9 cellular contexts compared by ENCODE assay signal in genomic region chr3:105473521-105474223, GRCh38.
DNase-seq lines count a peak whose midpoint lies in the region; ATAC-seq and TF ChIP-seq lines count a peak whose summit lies in the region.
"Had no signal": no experiment of that assay in that cellular context is flagged by ENCODE, and none has a peak within 500 bp of the region (broad histone marks: within the 10 kb centered on the region; RNA-seq: fewer than 3 reads in every experiment).

No MANE protein-coding gene starts in this region.

- H3K27me3 ChIP-seq in right atrium auricular region, result no peaks in the 10 kb centered on the region
- H3K27me3 ChIP-seq in CD4-positive, alpha-beta T cell (ENCODE audit: control insufficient read depth, insufficient read depth, low read length), result no peaks in the 10 kb centered on the region

- peaks cover 10% of the 10 kb centered on the region for H3K4me1 Mint-ChIP-seq in activated CD8-positive, alpha-beta memory T cell treated with anti-CD3 and anti-CD28 coated beads, Interleukin-2, amount 10 ng/mL, durations not matched to agents 7 days and 5 days
- no peaks in the 10 kb centered on the region for H3K4me1 Mint-ChIP-seq in CD4-positive, alpha-beta T cell (ENCODE audit: low read depth)

- H3K27me3 Mint-ChIP-seq in activated CD8-positive, alpha-beta memory T cell treated with anti-CD3 and anti-CD28 coated beads, Interleukin-2, amount 10 ng/mL, durations not matched to agents 7 days and 5 days, result no peaks in the 10 kb centered on the region
- no peaks in the 10 kb centered on the region for H3K27me3 Mint-ChIP-seq in CD4-positive, alpha-beta T cell

- H3K36me3 ChIP-seq in right atrium auricular region, result no peaks in the 10 kb centered on the region

- peaks cover 4% of the 10 kb centered on the region for H3K36me3 Mint-ChIP-seq in activated CD8-positive, alpha-beta memory T cell treated with anti-CD3 and anti-CD28 coated beads, Interleukin-2, amount 10 ng/mL, durations not matched to agents 7 days and 5 days
- no peaks in the 10 kb centered on the region for H3K36me3 Mint-ChIP-seq in CD4-positive, alpha-beta T cell (ENCODE audit: low read depth)

- no peaks in the 10 kb centered on the region for H3K4me1 ChIP-seq in right atrium auricular region

- peaks cover 7% of the 10 kb centered on the region for H3K9me3 Mint-ChIP-seq in activated CD8-positive, alpha-beta memory T cell treated with anti-CD3 and anti-CD28 coated beads, Interleukin-2, amount 10 ng/mL, durations not matched to agents 7 days and 5 days (ENCODE audit: low read depth)
- peaks cover 8% of the 10 kb centered on the region for H3K9me3 Mint-ChIP-seq in CD4-positive, alpha-beta T cell

- H3K27ac ChIP-seq in substantia nigra (ENCODE audit: low read depth, low read length, poor library complexity, severe bottlenecking), result peak overlapping the region; percentile 22
- no peak overlapping the region for H3K27ac ChIP-seq in right atrium auricular region
- no peak overlapping the region for H3K27ac ChIP-seq in CD4-positive, alpha-beta T cell (ENCODE audit: low read depth, low read length)

- CTCF ChIA-PET in activated CD8-positive, alpha-beta memory T cell treated with anti-CD3 and anti-CD28 coated beads, Interleukin-2, amount 10 ng/mL, durations not matched to agents 7 days and 5 days (lab: Charles Lee), result interaction anchor here (1.1 kb wide), 2 partner anchors 11 to 12 kb away, joined by 3 read pairs; no protein-coding TSS in a partner anchor
- CTCF ChIA-PET in CD4-positive, alpha-beta T cell (lab: Charles Lee), result interaction anchor here (2.4 kb wide), 1 partner anchor 10 kb away, joined by 6 read pairs; no protein-coding TSS in a partner anchor

- POLR2A ChIA-PET in CD4-positive, alpha-beta T cell (lab: Charles Lee), result no interaction called here

- DNase-seq in activated CD8-positive, alpha-beta memory T cell treated with anti-CD3 and anti-CD28 coated beads, Interleukin-2, amount 10 ng/mL, durations not matched to agents 7 days and 5 days, result no peak
- DNase-seq in activated CD8-positive, alpha-beta memory T cell treated with anti-CD3 and anti-CD28 coated beads for 24 hours, result no peak
- DNase-seq in epidermal melanocyte (ENCODE audit: insufficient read length, low spot score) (peak; percentile 18), substantia nigra (lab: John Stamatoyannopoulos, UW) (no peak), right atrium auricular region (ENCODE audit: low spot score) (no peak), NCI-H1092 (lab: John Stamatoyannopoulos, UW) (no peak)
- no peak for DNase-seq in CD4-positive, alpha-beta T cell
- DNase-seq: C1 segment of cervical spinal cord had no signal

- H3K27ac Mint-ChIP-seq in activated CD8-positive, alpha-beta memory T cell treated with anti-CD3 and anti-CD28 coated beads, Interleukin-2, amount 10 ng/mL, durations not matched to agents 7 days and 5 days, result no peak overlapping the region
- H3K27ac Mint-ChIP-seq in CD4-positive, alpha-beta T cell, result no peak overlapping the region

- H3K9me3 ChIP-seq in right atrium auricular region, result peaks cover 0 to 13% of the 10 kb centered on the region in 2 donors
- H3K9me3 ChIP-seq in CD4-positive, alpha-beta T cell (ENCODE audit: control insufficient read depth, low read length), result no peaks in the 10 kb centered on the region

- no peak for TF ChIP-seq CTCF in right atrium auricular region (IDR thresholded peaks at IDR 0.05)
- no peak for TF ChIP-seq CTCF in CD4-positive, alpha-beta T cell (IDR thresholded peaks at IDR 0.05)

- intact Hi-C loops in CD4-positive, alpha-beta T cell (cut with DNase I, micrococcal nuclease), result no loop called here

- no peak overlapping the region for H3K4me3 Mint-ChIP-seq in activated CD8-positive, alpha-beta memory T cell treated with anti-CD3 and anti-CD28 coated beads, Interleukin-2, amount 10 ng/mL, durations not matched to agents 7 days and 5 days
- H3K4me3 Mint-ChIP-seq in CD4-positive, alpha-beta T cell, result no peak overlapping the region

- peak; percentile 33 for ATAC-seq in activated CD8-positive, alpha-beta memory T cell treated with anti-CD3 and anti-CD28 coated beads, Interleukin-2, amount 10 ng/mL, durations not matched to agents 7 days and 5 days
- peak; percentile 76 for ATAC-seq in HG03354 (IDR thresholded peaks at IDR 0.05; ENCODE audit: poor library complexity, severe bottlenecking, unreplicated experiment)
- no peak for ATAC-seq in CD4-positive, alpha-beta T cell (ENCODE audit: poor library complexity)

- no peak overlapping the region for H3K4me3 ChIP-seq in right atrium auricular region
